ENCODE assay signal across 11 cellular contexts in genomic region chr3:159929894-159930235, GRCh38. TPM values are rescaled to one million over a fixed set of nuclear protein-coding genes. Genes with fewer than 3 reads are reported as not detected.
DNase-seq lines count a peak whose midpoint lies in the region; ATAC-seq, FAIRE-seq and TF ChIP-seq lines count a peak whose summit lies in the region.
"Had no signal": no experiment of that assay in that cellular context is flagged by ENCODE, and none has a peak within 500 bp of the region (broad histone marks: within the 10 kb centered on the region; RNA-seq: fewer than 3 reads in every experiment).

No MANE protein-coding gene starts in this region.

- CTCF ChIA-PET in endothelial cell of umbilical vein (lab: Charles Lee) = interaction anchor here (0.9 to 2.9 kb wide), 8 partner anchors 8 to 125 kb away, joined by 3 to 41 read pairs (median 4); partner anchors contain the start of gene IL12A

- no peak for TF ChIP-seq POLR2A in endothelial cell of umbilical vein (IDR thresholded peaks at IDR 0.05; ENCODE audit: low read depth, low read length)

- POLR2A ChIA-PET in endothelial cell of umbilical vein (lab: Charles Lee) = interaction anchor here (0.6 kb wide), 1 partner anchor 40 kb away, joined by 3 read pairs; no protein-coding TSS in a partner anchor

- H3K9me3 Mint-ChIP-seq in activated T-helper 2 cell treated with anti-CD3 and anti-CD28 coated beads, Interferon-gamma antibody, Interleukin-2, Interleukin-4, amounts not matched to agents 10 μg/mL and 5 μg/mL and 100 μg/mL, durations not matched to agents 14 hours and 24 hours and 36 hours = peaks cover 27% of the 10 kb centered on the region

- ATAC-seq in psoas muscle (no peak), GM19023 (IDR thresholded peaks at IDR 0.05; ENCODE audit: unreplicated experiment) (no peak)

- no peaks in the 10 kb centered on the region for H3K9me1 ChIP-seq in endothelial cell of umbilical vein (replicated peaks; ENCODE audit: control insufficient read depth, extremely low read depth, insufficient read depth, low read length)

- intact Hi-C loops in endothelial cell of umbilical vein (cut with micrococcal nuclease) = loop anchor here (2.0 kb wide), 1 partner anchor 59 kb away; the partner anchor contains the start of gene IL12A
- intact Hi-C loops in psoas muscle (cut with DNase I) = no loop called here
- intact Hi-C loops in activated T-helper 2 cell treated with anti-CD3 and anti-CD28 coated beads, Interferon-gamma antibody, Interleukin-2, Interleukin-4, amounts not matched to agents 10 μg/mL and 5 μg/mL and 100 μg/mL, durations not matched to agents 14 hours and 24 hours and 36 hours (cut with micrococcal nuclease) = loop anchor here (5.0 kb wide), 2 partner anchors 62 to 77 kb away; no protein-coding TSS in a partner anchor

- H3K36me3 ChIP-seq in BLaER1 (no peaks in the 10 kb centered on the region), Loucy (ENCODE audit: insufficient read depth, low read length) (no peaks in the 10 kb centered on the region), endothelial cell of umbilical vein (ENCODE audit: control insufficient read depth in 2 of 2, extremely low read depth in 1 of 2, insufficient read depth in 2 of 2, low read length in 2 of 2) (no peaks in the 10 kb centered on the region), psoas muscle (ENCODE audit: insufficient read depth in 1 of 2, low read depth in 1 of 2) (no peaks in the 10 kb centered on the region)
- H3K36me3 ChIP-seq: uterus had no signal

- TF ChIP-seq CTCF in Loucy (conservative IDR thresholded peaks at IDR 0.05; ENCODE audit: low read length) (no peak), endothelial cell of umbilical vein (IDR thresholded peaks at IDR 0.05; ENCODE audit: extremely low read depth in 1 of 2, insufficient read depth in 1 of 2, low read depth in 1 of 2, low read length in 2 of 2) (no peak), psoas muscle (IDR thresholded peaks at IDR 0.05) (no peak)

- H2AFZ ChIP-seq in Loucy (ENCODE audit: low read length) (peak overlapping the region; percentile 99), endothelial cell of umbilical vein (ENCODE audit: low read depth, low read length) (peak overlapping the region; percentile 67)

- H3K9me2 ChIP-seq in Loucy (replicated peaks; ENCODE audit: low read depth, low read length) = no peaks in the 10 kb centered on the region

- no peaks in the 10 kb centered on the region for H3K27me3 ChIP-seq in BLaER1
- no peaks in the 10 kb centered on the region for H3K27me3 ChIP-seq in Loucy (ENCODE audit: insufficient read depth, low read length, poor library complexity, severe bottlenecking)
- H3K27me3 ChIP-seq in endothelial cell of umbilical vein (ENCODE audit: control insufficient read depth in 2 of 2, insufficient read depth in 2 of 2, low read length in 2 of 2) = no peaks in the 10 kb centered on the region
- no peaks in the 10 kb centered on the region for H3K27me3 ChIP-seq in psoas muscle (ENCODE audit: insufficient read depth in 3 of 3, low read length in 2 of 3)
- H3K27me3 ChIP-seq: uterus had no signal

- H3K27me3 Mint-ChIP-seq in activated T-helper 2 cell treated with anti-CD3 and anti-CD28 coated beads, Interferon-gamma antibody, Interleukin-2, Interleukin-4, amounts not matched to agents 10 μg/mL and 5 μg/mL and 100 μg/mL, durations not matched to agents 14 hours and 24 hours and 36 hours (ENCODE audit: low read depth) = no peaks in the 10 kb centered on the region
- H3K27me3 Mint-ChIP-seq: memory B cell had no signal

- no peaks in the 10 kb centered on the region for H3K79me2 ChIP-seq in Loucy (ENCODE audit: insufficient read depth, low read length)
- no peaks in the 10 kb centered on the region for H3K79me2 ChIP-seq in endothelial cell of umbilical vein (ENCODE audit: control insufficient read depth, insufficient read depth, low read length)

- peak; percentile 21 for FAIRE-seq in endothelial cell of umbilical vein (lab: Jason Lieb, UNC)

- peaks cover 9% of the 10 kb centered on the region for H3K4me1 Mint-ChIP-seq in activated T-helper 2 cell treated with anti-CD3 and anti-CD28 coated beads, Interferon-gamma antibody, Interleukin-2, Interleukin-4, amounts not matched to agents 10 μg/mL and 5 μg/mL and 100 μg/mL, durations not matched to agents 14 hours and 24 hours and 36 hours (ENCODE audit: low read depth)

- H3K4me3 ChIP-seq in BLaER1 (no peak overlapping the region), Loucy (ENCODE audit: low read length, poor library complexity, severe bottlenecking) (peak overlapping the region; percentile 51), endothelial cell of umbilical vein (replicated peaks in 1 of 3; ENCODE audit: insufficient read depth in 1 of 3, low read depth in 1 of 3, low read length in 3 of 3) (no peak overlapping the region), psoas muscle (no peak overlapping the region)
- H3K4me3 ChIP-seq: uterus had no signal

- dilution Hi-C loops in endothelial cell of umbilical vein (cut with MboI; ENCODE audit: extremely low pct_ligation_motif_present, low sequenced_read_pairs) = no loop called here

- peaks cover 8% of the 10 kb centered on the region for H3K36me3 Mint-ChIP-seq in activated T-helper 2 cell treated with anti-CD3 and anti-CD28 coated beads, Interferon-gamma antibody, Interleukin-2, Interleukin-4, amounts not matched to agents 10 μg/mL and 5 μg/mL and 100 μg/mL, durations not matched to agents 14 hours and 24 hours and 36 hours (ENCODE audit: low read depth)

- H3K4me1 ChIP-seq in BLaER1 = no peaks in the 10 kb centered on the region
- peaks cover 6% of the 10 kb centered on the region for H3K4me1 ChIP-seq in Loucy (ENCODE audit: insufficient read depth, low read length, poor library complexity, severe bottlenecking)
- peaks cover 14% of the 10 kb centered on the region for H3K4me1 ChIP-seq in endothelial cell of umbilical vein (ENCODE audit: control insufficient read depth, extremely low read depth, insufficient read depth, low read length)
- no peaks in the 10 kb centered on the region for H3K4me1 ChIP-seq in psoas muscle
- H3K4me1 ChIP-seq: uterus had no signal

- no TSS peak for BruUV-seq in endothelial cell of umbilical vein (replicated peaks; lab: Mats Ljungman, UMichigan)

- DNase-seq in endothelial cell of umbilical vein (ENCODE audit: low read depth, low spot score) = no peak
- no peak for DNase-seq in psoas muscle
- no peak for DNase-seq in activated T-helper 2 cell treated with anti-CD3 and anti-CD28 coated beads, Interferon-gamma antibody, Interleukin-2, Interleukin-4, amounts not matched to agents 10 μg/mL and 5 μg/mL and 100 μg/mL, durations not matched to agents 14 hours and 24 hours and 36 hours (ENCODE audit: low spot score)
- DNase-seq in 8988T = no peak
- DNase-seq in SIG-M5 treated with dmso at 0.1 percent for 504 hours (lab: John Stamatoyannopoulos, UW; ENCODE audit: unreplicated experiment) = no peak
- DNase-seq: activated naive CD4-positive, alpha-beta T cell treated with anti-CD3 and anti-CD28 coated beads, Interleukin-2, amount 50 U/mL, for 16 hours; uterus had no signal

- no peak overlapping the region for H3K27ac Mint-ChIP-seq in activated T-helper 2 cell treated with anti-CD3 and anti-CD28 coated beads, Interferon-gamma antibody, Interleukin-2, Interleukin-4, amounts not matched to agents 10 μg/mL and 5 μg/mL and 100 μg/mL, durations not matched to agents 14 hours and 24 hours and 36 hours
- H3K27ac Mint-ChIP-seq: memory B cell had no signal

- H3K9me3 ChIP-seq in BLaER1 (peaks cover 24% of the 10 kb centered on the region), Loucy (ENCODE audit: insufficient read depth, low read depth, low read length) (peaks cover 4% of the 10 kb centered on the region; the same call in 1 of the 2 replicates), endothelial cell of umbilical vein (replicated peaks; ENCODE audit: control insufficient read depth, insufficient read depth, low read length) (no peaks in the 10 kb centered on the region), psoas muscle (peaks cover 4% of the 10 kb centered on the region)
- H3K9me3 ChIP-seq: uterus had no signal

- no peak overlapping the region for H3K9ac ChIP-seq in BLaER1
- H3K9ac ChIP-seq in Loucy (ENCODE audit: low read depth, low read length, poor library complexity, severe bottlenecking) = no peak overlapping the region
- no peak overlapping the region for H3K9ac ChIP-seq in endothelial cell of umbilical vein (replicated peaks; ENCODE audit: extremely low read depth, insufficient read depth, low read length)

- H4K20me1 ChIP-seq in BLaER1 (no peaks in the 10 kb centered on the region), Loucy (ENCODE audit: insufficient read depth, low read length, poor library complexity, severe bottlenecking) (no peaks in the 10 kb centered on the region), endothelial cell of umbilical vein (replicated peaks; ENCODE audit: control insufficient read depth, extremely low read depth, insufficient read depth, low read length) (no peaks in the 10 kb centered on the region)

- H3K27ac ChIP-seq in BLaER1 (0 out of 2 replicates have a peak overlapping the region, but pooled peaks have one; percentile 35), endothelial cell of umbilical vein (ENCODE audit: insufficient read depth, low read depth, low read length) (peak overlapping the region; percentile 41), psoas muscle (peak overlapping the region; percentile 3)
- H3K27ac ChIP-seq: uterus had no signal

- no peak overlapping the region for H3K4me3 Mint-ChIP-seq in activated T-helper 2 cell treated with anti-CD3 and anti-CD28 coated beads, Interferon-gamma antibody, Interleukin-2, Interleukin-4, amounts not matched to agents 10 μg/mL and 5 μg/mL and 100 μg/mL, durations not matched to agents 14 hours and 24 hours and 36 hours (ENCODE audit: low read depth)
- H3K4me3 Mint-ChIP-seq: memory B cell had no signal

- no peaks in the 10 kb centered on the region for H3F3A ChIP-seq in Loucy (ENCODE audit: low read depth)

- 77 to 82% (median 82%) methylated on average over 4 of the region's 4 CpGs for WGBS in psoas muscle, 3 donors

- peak overlapping the region; percentile 14; the same call in 1 of the 2 replicates for H3K4me2 ChIP-seq in BLaER1
- peak overlapping the region; percentile 58 for H3K4me2 ChIP-seq in Loucy (ENCODE audit: low read depth, low read length, poor library complexity, severe bottlenecking)
- H3K4me2 ChIP-seq in endothelial cell of umbilical vein (ENCODE audit: insufficient read depth, low read length) = no peak overlapping the region

RNA-seq across cellular contexts. Expression of gene IL12A, which starts 58.8 kb away (rescaled TPM):
- total RNA-seq in endothelial cell of umbilical vein (1.5 and 1.7 TPM in 2 replicates), psoas muscle (under 1 TPM; 0.19 to 0.79 (median 0.45) TPM)
- polyA plus RNA-seq in endothelial cell of umbilical vein (1.6 and 2.8 TPM in 2 replicates), psoas muscle (under 1 TPM; 0.08 to 0.31 (median 0.09) TPM)
- polyA plus RNA-seq in endothelial cell of umbilical vein (2011; cell fraction: cytosol; rRNA removed) = 1.2 and 2.3 TPM in 2 replicates
- 3.1 and 3.2 TPM in 2 replicates for polyA plus RNA-seq in endothelial cell of umbilical vein (2011; cell fraction: nucleus; rRNA removed)
- polyA plus RNA-seq in endothelial cell of umbilical vein (2012) = 0.70 and 0.86 TPM in 2 replicates
- polyA minus RNA-seq in endothelial cell of umbilical vein = 0.41 and 1.7 TPM in 2 replicates
- polyA minus RNA-seq in endothelial cell of umbilical vein (2011; cell fraction: cytosol; rRNA and poly(A)+ RNA removed) = not detected
- 0.82 and 1.1 TPM in 2 replicates for polyA minus RNA-seq in endothelial cell of umbilical vein (2011; cell fraction: nucleus; rRNA and poly(A)+ RNA removed)
- total RNA-seq in activated T-helper 2 cell treated with anti-CD3 and anti-CD28 coated beads, Interferon-gamma antibody, Interleukin-2, Interleukin-4, amounts not matched to agents 10 μg/mL and 5 μg/mL and 100 μg/mL, durations not matched to agents 14 hours and 24 hours and 36 hours = 0.53 and 0.87 TPM in 2 replicates

Comparison
In these comparisons a context has a peak if more than half of its experiments do, and no peak if none do; other contexts are left out.
1. intact Hi-C loops: an anchor here in endothelial cell of umbilical vein (2.0 kb wide) and activated T-helper 2 cell treated with anti-CD3 and anti-CD28 coated beads, Interferon-gamma antibody, Interleukin-2, Interleukin-4, amounts not matched to agents 10 μg/mL and 5 μg/mL and 100 μg/mL, durations not matched to agents 14 hours and 24 hours and 36 hours (5.0 kb wide); none called in psoas muscle.